ENCODE assay signal across 8 cellular contexts in genomic region chr7:149838224-149838991, GRCh38. TPM values are rescaled to one million over a fixed set of nuclear protein-coding genes. Genes with fewer than 3 reads are reported as not detected.
DNase-seq lines count a peak whose midpoint lies in the region; ATAC-seq and TF ChIP-seq lines count a peak whose summit lies in the region.

Gene ZNF862, plus strand, starts transcription at chr7:149838375. Its CDS starts 237 bp downstream, at chr7:149838612.

- peaks cover 13 to 14% of the 10 kb centered on the region in 2 experiments for H3K4me1 Mint-ChIP-seq in H9
- peaks cover 36% of the 10 kb centered on the region for H3K4me1 Mint-ChIP-seq in nephron progenitor cell
- H3K4me1 Mint-ChIP-seq in stimulated activated naive CD8-positive, alpha-beta T cell treated with anti-CD3 and anti-CD28 coated beads, Interleukin-15, amount 100 ng/mL, for 72 hours = peaks cover 35% of the 10 kb centered on the region

- TF ChIP-seq CTCF in H9 (conservative IDR thresholded peaks at IDR 0.05) (no peak), fibroblast of the aortic adventitia (IDR thresholded peaks at IDR 0.05; ENCODE audit: insufficient read depth, low read length) (no peak), nephron progenitor cell (IDR thresholded peaks at IDR 0.05) (no peak)

- H3K9me3 ChIP-seq in H9 (ENCODE audit: control insufficient read depth, low read depth, low read length) (no peaks in the 10 kb centered on the region), MG63 (no peaks in the 10 kb centered on the region)

- no peak within 1 kb of the TSS for H4K5ac ChIP-seq in H9 (ENCODE audit: insufficient read length, low read depth, low read length)

- no peaks in the 10 kb centered on the region for H3K4me1 ChIP-seq in H9 (ENCODE audit: insufficient read depth, low read length)

- H3T11ph ChIP-seq in H9 (ENCODE audit: low read length) = no peak within 1 kb of the TSS

- H3K27ac ChIP-seq in H9 (ENCODE audit: insufficient read length, low read depth, low read length) = no peak within 1 kb of the TSS

- H3K27ac Mint-ChIP-seq in H9 = peak within 1 kb of the TSS in 1 of 3 experiments; percentile 78; a peak in 2 of 7 replicates
- H3K27ac Mint-ChIP-seq in nephron progenitor cell = no peak within 1 kb of the TSS
- H3K27ac Mint-ChIP-seq in stimulated activated naive CD8-positive, alpha-beta T cell treated with anti-CD3 and anti-CD28 coated beads, Interleukin-15, amount 100 ng/mL, for 72 hours = peak within 1 kb of the TSS; percentile 2 to 88

- H2BK20ac ChIP-seq in H9 (ENCODE audit: low read depth, low read length, poor library complexity, severe bottlenecking) = no peak within 1 kb of the TSS

- H3K4me3 ChIP-seq in MG63 (peak within 1 kb of the TSS; percentile 89), fibroblast of the aortic adventitia (ENCODE audit: low read depth, low read length) (peak within 1 kb of the TSS; percentile 93)

- peak within 1 kb of the TSS; percentile 65 for H2BK120ac ChIP-seq in H9 (ENCODE audit: low read depth, low read length, poor library complexity, severe bottlenecking)

- H3K36me3 Mint-ChIP-seq in H9 (ENCODE audit: insufficient read depth in 1 of 3, low read depth in 3 of 3) (no peaks in the 10 kb centered on the region), nephron progenitor cell (ENCODE audit: low read depth) (peaks cover 4% of the 10 kb centered on the region)

- H3K36me3 ChIP-seq in MG63 = no peaks in the 10 kb centered on the region

- 0 out of 2 replicates have a peak, but pooled peaks cover 3% of the 10 kb centered on the region for H3K27me3 ChIP-seq in H9 (ENCODE audit: insufficient read depth, low read length)
- H3K27me3 ChIP-seq in MG63 = no peaks in the 10 kb centered on the region

- WGBS in H9 (ENCODE audit: extremely low coverage, insufficient read length, low lambda C conversion rate) = no CpG with 5 or more reads among the region's 86 CpGs

- H2AK5ac ChIP-seq in H9 (ENCODE audit: insufficient read length, low read length) = no peak within 1 kb of the TSS

- H3K9me3 Mint-ChIP-seq in H9 (no peaks in the 10 kb centered on the region), nephron progenitor cell (peaks cover 4% of the 10 kb centered on the region)
- H3K9me3 Mint-ChIP-seq in stimulated activated naive CD8-positive, alpha-beta T cell treated with anti-CD3 and anti-CD28 coated beads, Interleukin-15, amount 100 ng/mL, for 72 hours = no peaks in the 10 kb centered on the region

- H3K4me3 Mint-ChIP-seq in H9 (peak within 1 kb of the TSS; percentile 81 to 91), nephron progenitor cell (peak within 1 kb of the TSS; percentile 89)
- peak within 1 kb of the TSS; percentile 74 to 91 for H3K4me3 Mint-ChIP-seq in stimulated activated naive CD8-positive, alpha-beta T cell treated with anti-CD3 and anti-CD28 coated beads, Interleukin-15, amount 100 ng/mL, for 72 hours

- no peak within 1 kb of the TSS for H4K8ac ChIP-seq in H9 (replicated peaks; ENCODE audit: insufficient read length, low read depth, low read length)

- H3K9ac ChIP-seq in H9 (ENCODE audit: extremely low read depth, insufficient read length, low read length) = peak within 1 kb of the TSS; percentile 81

- H3K4me2 ChIP-seq in H9 (ENCODE audit: insufficient read depth, insufficient read length, low read length) = peak within 1 kb of the TSS; percentile 99

- 0 out of 2 replicates have a peak within 1 kb of the TSS, but pooled peaks have one; percentile 31 for H3K14ac ChIP-seq in H9 (ENCODE audit: insufficient read depth, low read length)

- H4K91ac ChIP-seq in H9 (ENCODE audit: insufficient read length, low read depth, low read length) = no peak within 1 kb of the TSS

- peaks cover 6% of the 10 kb centered on the region for H3K23me2 ChIP-seq in H9 (ENCODE audit: insufficient read length, low read depth, low read length, poor library complexity, severe bottlenecking)

- peak within 1 kb of the TSS; percentile 24 for H3K18ac ChIP-seq in H9 (ENCODE audit: insufficient read length, low read depth, low read length)

- H3K27me3 Mint-ChIP-seq in H9 (ENCODE audit: low read depth) (peaks cover 62% of the 10 kb centered on the region), nephron progenitor cell (ENCODE audit: low read depth, poor library complexity) (peaks cover 37% of the 10 kb centered on the region)
- no peaks in the 10 kb centered on the region for H3K27me3 Mint-ChIP-seq in stimulated activated naive CD8-positive, alpha-beta T cell treated with anti-CD3 and anti-CD28 coated beads, Interleukin-15, amount 100 ng/mL, for 72 hours

- H3K56ac ChIP-seq in H9 (ENCODE audit: insufficient read length, low read depth, low read length) = no peak within 1 kb of the TSS

- H4K20me1 ChIP-seq in H9 (ENCODE audit: control insufficient read depth, insufficient read depth, insufficient read length) = no peaks in the 10 kb centered on the region

- ATAC-seq in stimulated activated naive CD8-positive, alpha-beta T cell treated with anti-CD3 and anti-CD28 coated beads, Interleukin-15, amount 100 ng/mL, for 72 hours = peak; percentile 98

- H2BK12ac ChIP-seq in H9 (ENCODE audit: insufficient read length, low read depth, low read length) = no peak within 1 kb of the TSS

- no peak within 1 kb of the TSS for H2AFZ ChIP-seq in H9 (ENCODE audit: low read length)

- H3K79me1 ChIP-seq in H9 (ENCODE audit: insufficient read depth, low read depth, low read length, poor library complexity, severe bottlenecking) = no peaks in the 10 kb centered on the region

- no peak within 1 kb of the TSS for H2BK5ac ChIP-seq in H9 (ENCODE audit: insufficient read length, low read length)

- H2BK15ac ChIP-seq in H9 (ENCODE audit: low read depth, low read length) = no peak within 1 kb of the TSS

- DNase-seq in ELR (ENCODE audit: low read depth) (peak; percentile 96), H9 (peak; percentile 99), MG63 (peak; percentile 94), SHP77 treated with DMSO at 0.1 percent for 48 hours (lab: John Stamatoyannopoulos, UW) (peak; percentile 93), fibroblast of the aortic adventitia (ENCODE audit: low read depth) (peak; percentile 94), nephron progenitor cell (peak; percentile 96)
- peak; percentile 99 for DNase-seq in activated effector memory CD4-positive, alpha-beta T cell treated with anti-CD3 and anti-CD28 coated beads, Interleukin-2, amount 50 U/mL, for 16 hours
- peak; percentile 93 to 97 for DNase-seq in stimulated activated naive CD8-positive, alpha-beta T cell treated with anti-CD3 and anti-CD28 coated beads, Interleukin-15, amount 100 ng/mL, for 72 hours

- no peak within 1 kb of the TSS for H3K23ac ChIP-seq in H9 (ENCODE audit: insufficient read length, low read depth, low read length)

- H3K79me2 ChIP-seq in H9 (ENCODE audit: insufficient read depth, low read length) = no peaks in the 10 kb centered on the region

- no peak within 1 kb of the TSS for H3K4ac ChIP-seq in H9 (ENCODE audit: low read depth, low read length)

RNA-seq across cellular contexts. Expression of gene ZNF862, which starts in this region (rescaled TPM):
- 1.3 and 1.9 TPM in 2 replicates for total RNA-seq in H9 (2021)
- total RNA-seq in MG63 (2014; rRNA removed; shearing (Covaris generic); ENCODE audit: low replicate concordance) = 0.52 and 4.5 TPM in 2 replicates
- 8.8 and 9.2 TPM in 2 replicates for total RNA-seq in fibroblast of the aortic adventitia (ENCODE audit: low replicate concordance)
